Comparison of ENCODE assay signal across 9 cellular contexts in the genomic region with DNA sequence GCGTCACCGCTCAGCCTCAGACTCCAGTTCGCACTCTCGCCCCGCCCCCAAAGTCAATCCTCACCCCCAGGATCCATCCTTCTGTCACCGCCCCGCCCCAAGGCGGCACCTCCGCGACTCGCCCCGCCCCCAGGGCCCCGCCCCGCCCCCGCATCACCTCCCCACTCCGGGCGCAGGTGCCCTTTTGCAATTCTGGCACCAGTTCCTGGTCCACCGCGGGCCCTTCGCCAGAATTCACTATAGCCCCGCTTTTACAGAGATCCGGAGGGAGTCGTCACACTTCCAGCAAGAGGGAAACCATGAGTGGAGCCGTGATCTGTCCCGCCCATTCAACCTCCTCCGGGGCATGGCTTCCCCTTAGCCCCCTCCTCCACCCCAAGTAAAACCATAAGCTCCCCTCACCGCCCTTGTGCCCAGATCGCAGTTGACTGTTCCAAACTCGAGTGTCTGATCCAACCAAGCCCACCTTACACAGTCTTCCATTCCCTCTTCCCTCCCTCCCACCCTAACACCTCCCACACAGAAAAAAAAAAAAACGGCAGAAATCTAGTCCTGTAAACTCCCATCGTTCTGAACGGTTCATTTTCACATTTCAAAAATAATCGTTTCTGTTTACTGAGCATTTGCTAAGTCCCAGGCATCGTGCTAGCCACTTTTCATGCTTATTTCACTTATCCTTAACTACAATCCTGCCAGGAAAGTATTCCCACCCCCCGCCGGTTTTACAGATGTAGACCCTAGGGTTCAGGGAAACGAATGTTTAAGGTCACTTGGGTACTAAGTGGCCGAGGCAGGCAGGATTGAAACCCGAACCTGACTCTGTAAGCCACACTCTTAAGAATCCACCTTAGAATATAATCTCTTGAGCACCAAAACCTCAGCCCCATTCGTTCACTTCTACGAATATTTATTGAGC. TPM values are rescaled to one million over a fixed set of nuclear protein-coding genes. Genes with fewer than 3 reads are reported as not detected.
DNase-seq lines count a peak whose midpoint lies in the region; ATAC-seq and TF ChIP-seq lines count a peak whose summit lies in the region.
"Had no signal": no experiment of that assay in that cellular context is flagged by ENCODE, and none has a peak within 500 bp of the region (broad histone marks: within the 10 kb centered on the region; RNA-seq: fewer than 3 reads in every experiment).

No MANE protein-coding gene starts in this region.

- peak; percentile 75 for DNase-seq in 8988T
- no peak for DNase-seq in Panc1 (ENCODE audit: low read depth, low spot score)
- DNase-seq in cardiac fibroblast (ENCODE audit: low read depth in 2 of 2), result peak in 1 of 2 donors; percentile 10
- DNase-seq in stimulated activated effector memory CD8-positive, alpha-beta T cell treated with anti-CD3 and anti-CD28 coated beads, Interleukin-12 subunit alpha, Interleukin-12 subunit beta, amount 100 ng/mL, for 72 hours (ENCODE audit: low spot score in 2 of 2), result peak; percentile 98 to 100
- no peak for DNase-seq in AG08396 (ENCODE audit: low spot score)

- H3K27ac ChIP-seq in Panc1 (ENCODE audit: low read length) (peak overlapping the region; percentile 79), layer of hippocampus (ENCODE audit: low read depth, low read length) (peak overlapping the region; percentile 100)

- H3K4me3 Mint-ChIP-seq in stimulated activated effector memory CD8-positive, alpha-beta T cell treated with anti-CD3 and anti-CD28 coated beads, Interleukin-12 subunit alpha, Interleukin-12 subunit beta, amount 100 ng/mL, for 72 hours, result peak overlapping the region; percentile 77

- no peak for TF ChIP-seq CTCF in Panc1 (IDR thresholded peaks at IDR 0.05)
- no peak for TF ChIP-seq CTCF in cardiac fibroblast (IDR thresholded peaks at IDR 0.05; ENCODE audit: low read depth, low read length)

- no peaks in the 10 kb centered on the region for H3K27me3 ChIP-seq in Panc1 (ENCODE audit: control insufficient read depth, insufficient read depth, low read length)
- no peaks in the 10 kb centered on the region for H3K27me3 ChIP-seq in layer of hippocampus (ENCODE audit: control insufficient read depth, insufficient read depth, low read length)

- no peaks in the 10 kb centered on the region for H3K9me3 ChIP-seq in Panc1 (ENCODE audit: control insufficient read depth, insufficient read depth, low read depth, low read length)

- peak overlapping the region; percentile 99 for H3K27ac Mint-ChIP-seq in stimulated activated effector memory CD8-positive, alpha-beta T cell treated with anti-CD3 and anti-CD28 coated beads, Interleukin-12 subunit alpha, Interleukin-12 subunit beta, amount 100 ng/mL, for 72 hours

- CTCF ChIA-PET in Panc1 (lab: Charles Lee), result interaction anchor here (0.5 to 0.7 kb wide), 2 partner anchors 171 to 271 kb away, joined by 3 to 4 read pairs; no protein-coding TSS in a partner anchor

- in situ Hi-C loops in Panc1 (cut with HindIII; ENCODE audit: low pct_unique_long_range_greater_than_20kb, low sequenced_read_pairs), result no loop called here

- POLR2A ChIA-PET in Panc1 (lab: Charles Lee), result no interaction called here

- no peaks in the 10 kb centered on the region for H3K9me3 Mint-ChIP-seq in stimulated activated effector memory CD8-positive, alpha-beta T cell treated with anti-CD3 and anti-CD28 coated beads, Interleukin-12 subunit alpha, Interleukin-12 subunit beta, amount 100 ng/mL, for 72 hours

- peak overlapping the region; percentile 68 to 88 for H3K4me3 ChIP-seq in Panc1 (ENCODE audit: low read depth in 2 of 2, low read length in 2 of 2)
- H3K4me3 ChIP-seq in cardiac fibroblast (replicated peaks in 1 of 2; ENCODE audit: low read depth in 2 of 2, low read length in 2 of 2), result peak overlapping the region; percentile 70

- peaks cover 12% of the 10 kb centered on the region; the same call in 1 of the 2 replicates for H3K36me3 ChIP-seq in Panc1 (ENCODE audit: control insufficient read depth, insufficient read depth, low read length)

- intact Hi-C loops in Panc1 (cut with micrococcal nuclease; ENCODE audit: unreplicated experiment), result no loop called here

- ATAC-seq in GM18498 (IDR thresholded peaks at IDR 0.05; ENCODE audit: unreplicated experiment), result peak; percentile 45
- peak; percentile 37 for ATAC-seq in HG03025 (IDR thresholded peaks at IDR 0.05; ENCODE audit: low FRiP score, unreplicated experiment)
- peak; percentile 79 for ATAC-seq in Panc1
- peak; percentile 70 for ATAC-seq in stimulated activated effector memory CD8-positive, alpha-beta T cell treated with anti-CD3 and anti-CD28 coated beads, Interleukin-12 subunit alpha, Interleukin-12 subunit beta, amount 100 ng/mL, for 72 hours

- H3K4me1 ChIP-seq in Panc1 (ENCODE audit: control insufficient read depth, insufficient read depth, low read length), result peaks cover 20% of the 10 kb centered on the region

- peaks cover 46% of the 10 kb centered on the region for H3K4me1 Mint-ChIP-seq in stimulated activated effector memory CD8-positive, alpha-beta T cell treated with anti-CD3 and anti-CD28 coated beads, Interleukin-12 subunit alpha, Interleukin-12 subunit beta, amount 100 ng/mL, for 72 hours

- H3K36me3 Mint-ChIP-seq in stimulated activated effector memory CD8-positive, alpha-beta T cell treated with anti-CD3 and anti-CD28 coated beads, Interleukin-12 subunit alpha, Interleukin-12 subunit beta, amount 100 ng/mL, for 72 hours, result peaks cover 18% of the 10 kb centered on the region

- no TSS peak for BruUV-seq in Panc1 (replicated peaks; lab: Mats Ljungman, UMichigan)

RNA-seq across cellular contexts. Expression of a gene that starts 1.3 kb away (rescaled TPM):
- 7.5 TPM for total RNA-seq in Panc1 (2021; ENCODE audit: unreplicated experiment)
- 9.4 TPM for polyA plus RNA-seq in Panc1 (2012; ENCODE audit: insufficient read length)

RNA-seq across cellular contexts. Expression of a gene that starts 1.3 kb away (rescaled TPM):
- 22.0 TPM for total RNA-seq in Panc1 (2021; ENCODE audit: unreplicated experiment)
- 11.8 TPM for polyA plus RNA-seq in Panc1 (2012; ENCODE audit: insufficient read length)

RNA-seq across cellular contexts. Expression of a gene that starts 49.4 kb away (rescaled TPM):
- not detected for total RNA-seq in Panc1 (2021; ENCODE audit: unreplicated experiment)
- not detected for polyA plus RNA-seq in Panc1 (2012; ENCODE audit: insufficient read length)
- total RNA-seq: subcutaneous adipose tissue had no signal

RNA-seq across cellular contexts. Expression of a gene that starts 59.5 kb away (rescaled TPM):
- total RNA-seq in Panc1 (2021; ENCODE audit: unreplicated experiment), result 3.1 TPM
- 2.4 TPM for polyA plus RNA-seq in Panc1 (2012; ENCODE audit: insufficient read length)

Comparison
In these comparisons a context has a peak if more than half of its experiments do, and no peak if none do; other contexts are left out.
1. DNase-seq: peak in 8988T (single experiment) and stimulated activated effector memory CD8-positive, alpha-beta T cell treated with anti-CD3 and anti-CD28 coated beads, Interleukin-12 subunit alpha, Interleukin-12 subunit beta, amount 100 ng/mL, for 72 hours (2 of 2); none in Panc1 (single experiment) and AG08396 (single experiment).
2. Peak in every context shown above with its lines, with median percentiles within 50 percentile points of each other: ATAC-seq.